In genomic region chr9:115024925-115025535, GRCh38 we compare ENCODE assay signal across 2 cellular contexts.
TF ChIP-seq lines count a peak whose summit lies in the region.

No MANE protein-coding gene starts in this region.

TF ChIP-seq in SK-N-SH treated with all-trans-retinoic acid at 6 μM for 48 hours, 23 proteins besides CTCF, POLR2A, EP300 and RAD21 (continued from another document):
- peak; percentile 37; the same call in 1 of the 2 replicates for TF ChIP-seq TCF4 (CRISPR knock-in tag; IDR thresholded peaks at IDR 0.05; ENCODE audit: borderline replicate concordance)

TF ChIP-seq in SK-N-SH, 30 proteins besides CTCF, POLR2A, EP300 and RAD21 (continued from another document):
- TF ChIP-seq REST (IDR thresholded peaks at IDR 0.05; ENCODE audit: low read depth, low read length) = no peak
- no peak for TF ChIP-seq FOSL2 (IDR thresholded peaks at IDR 0.05; ENCODE audit: borderline replicate concordance, low read depth)
- no peak for TF ChIP-seq SMC3 (IDR thresholded peaks at IDR 0.05; ENCODE audit: low read depth, low read length)
- no peak for TF ChIP-seq USF1 (IDR thresholded peaks at IDR 0.05; ENCODE audit: borderline replicate concordance, low read depth)
- TF ChIP-seq ELF1 (IDR thresholded peaks at IDR 0.05) = no peak
TF ChIP-seq in SK-N-SH: peak in this region for 0.
